Comparison of ENCODE assay signal across 9 cellular contexts in genomic region chr5:140345919-140346347, GRCh38. TPM values are rescaled to one million over a fixed set of nuclear protein-coding genes. Genes with fewer than 3 reads are reported as not detected.
DNase-seq lines count a peak whose midpoint lies in the region; ATAC-seq, FAIRE-seq and TF ChIP-seq lines count a peak whose summit lies in the region.
"Had no signal": no experiment of that assay in that cellular context is flagged by ENCODE, and none has a peak within 500 bp of the region (broad histone marks: within the 10 kb centered on the region; RNA-seq: fewer than 3 reads in every experiment).

No MANE protein-coding gene starts in this region.

- DNase-seq in NCI-H2029 (lab: John Stamatoyannopoulos, UW) (peak; percentile 31), NCI-H2029 treated with DMSO at 0.1 percent for 48 hours (lab: John Stamatoyannopoulos, UW) (no peak), HEK293T (ENCODE audit: extremely low spot score) (peak; percentile 59), NOMO-1 treated with DMSO at 0.1 percent for 48 hours (lab: John Stamatoyannopoulos, UW; ENCODE audit: unreplicated experiment) (peak; percentile 37), keratinocyte (ENCODE audit: low read depth, low spot score) (no peak), smooth muscle cell (lab: John Stamatoyannopoulos, UW; ENCODE audit: unreplicated experiment) (peak; percentile 43)
- DNase-seq in central memory CD8-positive, alpha-beta T cell (ENCODE audit: low spot score in 2 of 2), result no peak

- H3K79me2 ChIP-seq in keratinocyte (ENCODE audit: control insufficient read depth, insufficient read depth, low read length) (peaks cover 49% of the 10 kb centered on the region), smooth muscle cell (ENCODE audit: low read depth) (peaks cover 36% of the 10 kb centered on the region)

- H3K27ac ChIP-seq in keratinocyte (ENCODE audit: control insufficient read depth, insufficient read depth, low read length), result peak overlapping the region; percentile 92
- peak overlapping the region; percentile 7 for H3K27ac ChIP-seq in smooth muscle cell (ENCODE audit: low read depth)

- peak overlapping the region; percentile 98 for H3K4me2 ChIP-seq in keratinocyte (ENCODE audit: control insufficient read depth, extremely low read depth, insufficient read depth, low read depth, low read length)
- H3K4me2 ChIP-seq in smooth muscle cell, result peak overlapping the region; percentile 86

- CTCF ChIA-PET in HEK293T (lab: Yijun Ruan, JAX), result interaction anchor here (0.5 to 5.9 kb wide), 30 partner anchors 9 to 365 kb away, joined by 3 to 174 read pairs (median 6); no protein-coding TSS in a partner anchor

- H2AFZ ChIP-seq in keratinocyte (ENCODE audit: control insufficient read depth, low read length) (peak overlapping the region; percentile 32), smooth muscle cell (ENCODE audit: low read depth) (peak overlapping the region; percentile 59)

- ATAC-seq in central memory CD8-positive, alpha-beta T cell (replicated peaks; ENCODE audit: extremely low read depth, poor library complexity, severe bottlenecking), result no peak
- ATAC-seq in GM18502 (IDR thresholded peaks at IDR 0.05; ENCODE audit: poor library complexity, unreplicated experiment), result no peak

- H3F3A ChIP-seq in smooth muscle cell (ENCODE audit: low read depth), result peaks cover 6% of the 10 kb centered on the region

- no peak overlapping the region for H3K27ac Mint-ChIP-seq in central memory CD8-positive, alpha-beta T cell (ENCODE audit: low read depth)

- no peaks in the 10 kb centered on the region for H3K9me3 Mint-ChIP-seq in central memory CD8-positive, alpha-beta T cell

- no peaks in the 10 kb centered on the region for H3K9me3 ChIP-seq in keratinocyte (ENCODE audit: control insufficient read depth, low read depth, low read length)
- no peaks in the 10 kb centered on the region for H3K9me3 ChIP-seq in smooth muscle cell (replicated peaks; ENCODE audit: low read depth)

- H3K4me3 Mint-ChIP-seq in central memory CD8-positive, alpha-beta T cell, result peak overlapping the region; percentile 67

- H3K36me3 ChIP-seq in keratinocyte (ENCODE audit: control insufficient read depth in 2 of 2, extremely low read depth in 1 of 2, insufficient read depth in 2 of 2, low read length in 2 of 2) (peaks cover 13 to 31% of the 10 kb centered on the region in 2 experiments), smooth muscle cell (ENCODE audit: low read depth) (no peaks in the 10 kb centered on the region)

- H3K4me1 ChIP-seq in keratinocyte (ENCODE audit: control insufficient read depth, extremely low read depth, insufficient read depth, low read length) (peaks cover 72% of the 10 kb centered on the region), smooth muscle cell (ENCODE audit: low read depth) (peaks cover 10% of the 10 kb centered on the region)

- WGBS in smooth muscle cell (ENCODE audit: low lambda C conversion rate), result 3% methylated on average over 25 of the region's 35 CpGs

- H3K9ac ChIP-seq in keratinocyte (ENCODE audit: control insufficient read depth, extremely low read depth, insufficient read depth, low read length), result peak overlapping the region; percentile 90
- H3K9ac ChIP-seq in smooth muscle cell (ENCODE audit: low read depth), result peak overlapping the region; percentile 76

- peak in 2 of 3 experiments; percentile 24 to 70 for TF ChIP-seq CTCF in keratinocyte (optimal IDR thresholded peaks at IDR 0.05 in 1 of 3, IDR thresholded peaks at IDR 0.05 in 1 of 3, conservative IDR thresholded peaks at IDR 0.05 in 1 of 3; ENCODE audit: extremely low read depth in 1 of 3, insufficient read depth in 2 of 3, low read length in 3 of 3)
- TF ChIP-seq CTCF in smooth muscle cell (IDR thresholded peaks at IDR 0.05; ENCODE audit: borderline replicate concordance, insufficient read depth, poor library complexity, severe bottlenecking), result peak; percentile 15

- dilution Hi-C loops in keratinocyte (cut with MboI; ENCODE audit: extremely low pct_ligation_motif_present, low sequenced_read_pairs), result no loop called here

- H3K27me3 Mint-ChIP-seq in central memory CD8-positive, alpha-beta T cell, result peaks cover 41% of the 10 kb centered on the region

- H3K27me3 ChIP-seq in keratinocyte (ENCODE audit: control insufficient read depth, extremely low read depth, insufficient read depth, low read length), result no peaks in the 10 kb centered on the region
- no peaks in the 10 kb centered on the region for H3K27me3 ChIP-seq in smooth muscle cell (ENCODE audit: low read depth)

- peaks cover 15% of the 10 kb centered on the region for H3K9me1 ChIP-seq in keratinocyte (ENCODE audit: control insufficient read depth, extremely low read depth, insufficient read depth, low read length)

- peaks cover 26% of the 10 kb centered on the region for H3K4me1 Mint-ChIP-seq in central memory CD8-positive, alpha-beta T cell

- peaks cover 15% of the 10 kb centered on the region for H4K20me1 ChIP-seq in keratinocyte (ENCODE audit: control insufficient read depth, extremely low read depth, insufficient read depth, low read length)
- H4K20me1 ChIP-seq in smooth muscle cell (ENCODE audit: low read depth), result peaks cover 45% of the 10 kb centered on the region

- POLR2A ChIA-PET in HEK293T (lab: Yijun Ruan, JAX), result interaction anchor here (0.6 to 5.5 kb wide), 18 partner anchors 9 to 345 kb away, joined by 3 to 117 read pairs (median 8); partner anchors contain the start of genes HARS1, HARS2 and PFDN1

- no peak for FAIRE-seq in keratinocyte (lab: Jason Lieb, UNC)
- FAIRE-seq: G401.6 had no signal

- peaks cover 2% of the 10 kb centered on the region for H3K36me3 Mint-ChIP-seq in central memory CD8-positive, alpha-beta T cell (ENCODE audit: insufficient read depth)

- H3K4me3 ChIP-seq in keratinocyte (ENCODE audit: control insufficient read depth in 2 of 3, extremely low read depth in 1 of 3, insufficient read depth in 2 of 3, low read depth in 1 of 3, low read length in 3 of 3), result peak overlapping the region; percentile 73 to 81 (median 74)
- peak overlapping the region; percentile 77 for H3K4me3 ChIP-seq in smooth muscle cell

TF ChIP-seq in HEK293T, 16 proteins besides CTCF, POLR2A, EP300 and RAD21:
- TF ChIP-seq NFRKB (IDR thresholded peaks at IDR 0.05), result no peak

RNA-seq across cellular contexts. Expression of gene HBEGF, which starts 0.5 kb away (rescaled TPM):
- polyA plus RNA-seq in keratinocyte, result 29.0 to 53.1 TPM (median 34.2 TPM) in 3 replicates
- polyA plus RNA-seq in keratinocyte (2011; ENCODE audit: low read depth), result 45.6 TPM
- 24.8 and 37.0 TPM in 2 replicates for polyA plus RNA-seq in keratinocyte (2011; cell fraction: cytosol; rRNA removed)
- polyA plus RNA-seq in keratinocyte (2011; cell fraction: nucleus; rRNA removed), result 108 and 131 TPM in 2 replicates
- polyA plus RNA-seq in keratinocyte (2012; ENCODE audit: low replicate concordance), result 22.1 and 109 TPM in 2 replicates
- 11.6 to 23.4 TPM (median 17.4 TPM) in 3 replicates for polyA minus RNA-seq in keratinocyte
- polyA minus RNA-seq in keratinocyte (2011; cell fraction: cytosol; rRNA and poly(A)+ RNA removed), result 13.8 TPM
- polyA minus RNA-seq in keratinocyte (2011; cell fraction: nucleus; rRNA and poly(A)+ RNA removed), result 30.2 and 41.6 TPM in 2 replicates
- 36.7 and 46.0 TPM in 2 replicates for total RNA-seq in smooth muscle cell
- polyA plus RNA-seq in smooth muscle cell, result 33.8 and 37.1 TPM in 2 replicates

RNA-seq across cellular contexts. Expression of gene SLC4A9, which starts 14.1 kb away (rescaled TPM):
- polyA plus RNA-seq in keratinocyte (0.04 to 0.14 TPM (median 0.07 TPM) in 3 replicates), smooth muscle cell (not detected in 2 replicates)
- not detected for polyA plus RNA-seq in keratinocyte (2011; ENCODE audit: low read depth)
- polyA plus RNA-seq in keratinocyte (2011; cell fraction: cytosol; rRNA removed), result 0.09 TPM in 1 of 2 replicates, not detected in the other
- 0.13 and 0.25 TPM in 2 replicates for polyA plus RNA-seq in keratinocyte (2011; cell fraction: nucleus; rRNA removed)
- 0.06 and 0.07 TPM in 2 replicates for polyA plus RNA-seq in keratinocyte (2012; ENCODE audit: low replicate concordance)
- polyA minus RNA-seq in keratinocyte, result not detected in 3 replicates
- not detected for polyA minus RNA-seq in keratinocyte (2011; cell fraction: cytosol; rRNA and poly(A)+ RNA removed)
- polyA minus RNA-seq in keratinocyte (2011; cell fraction: nucleus; rRNA and poly(A)+ RNA removed), result 0.11 TPM in 1 of 2 replicates, not detected in the other
- not detected in 2 replicates for total RNA-seq in smooth muscle cell

RNA-seq across cellular contexts. Expression of gene PFDN1, which starts 43.0 kb away (rescaled TPM):
- polyA plus RNA-seq in keratinocyte, result 77.2 to 101 TPM (median 79.0 TPM) in 3 replicates
- 192 TPM for polyA plus RNA-seq in keratinocyte (2011; ENCODE audit: low read depth)
- polyA plus RNA-seq in keratinocyte (2011; cell fraction: cytosol; rRNA removed), result 100 and 122 TPM in 2 replicates
- 40.9 and 43.3 TPM in 2 replicates for polyA plus RNA-seq in keratinocyte (2011; cell fraction: nucleus; rRNA removed)
- polyA plus RNA-seq in keratinocyte (2012; ENCODE audit: low replicate concordance), result 87.4 and 90.1 TPM in 2 replicates
- 79.0 to 84.7 TPM (median 83.4 TPM) in 3 replicates for polyA minus RNA-seq in keratinocyte
- polyA minus RNA-seq in keratinocyte (2011; cell fraction: cytosol; rRNA and poly(A)+ RNA removed), result 41.4 TPM
- polyA minus RNA-seq in keratinocyte (2011; cell fraction: nucleus; rRNA and poly(A)+ RNA removed), result 15.2 and 19.6 TPM in 2 replicates
- 140 and 154 TPM in 2 replicates for total RNA-seq in smooth muscle cell
- polyA plus RNA-seq in smooth muscle cell, result 145 and 159 TPM in 2 replicates

RNA-seq across cellular contexts. Expression of gene ANKHD1, which starts 55.7 kb away (rescaled TPM):
- polyA plus RNA-seq in keratinocyte (39.5 to 65.9 TPM (median 54.3 TPM) in 3 replicates), smooth muscle cell (37.9 and 50.0 TPM in 2 replicates)
- 179 TPM for polyA plus RNA-seq in keratinocyte (2011; ENCODE audit: low read depth)
- polyA plus RNA-seq in keratinocyte (2011; cell fraction: cytosol; rRNA removed), result 20.3 and 36.1 TPM in 2 replicates
- polyA plus RNA-seq in keratinocyte (2011; cell fraction: nucleus; rRNA removed), result 95.3 and 112 TPM in 2 replicates
- 40.4 and 64.5 TPM in 2 replicates for polyA plus RNA-seq in keratinocyte (2012; ENCODE audit: low replicate concordance)
- 59.5 to 110 TPM (median 78.3 TPM) in 3 replicates for polyA minus RNA-seq in keratinocyte
- 22.4 TPM for polyA minus RNA-seq in keratinocyte (2011; cell fraction: cytosol; rRNA and poly(A)+ RNA removed)
- 82.0 and 150 TPM in 2 replicates for polyA minus RNA-seq in keratinocyte (2011; cell fraction: nucleus; rRNA and poly(A)+ RNA removed)
- total RNA-seq in smooth muscle cell, result 45.7 and 56.1 TPM in 2 replicates

Comparison
In these comparisons a context has a peak if more than half of its experiments do, and no peak if none do; other contexts are left out.
1. DNase-seq: peak in NCI-H2029 (single experiment), HEK293T (single experiment), NOMO-1 treated with DMSO at 0.1 percent for 48 hours (single experiment) and smooth muscle cell (single experiment); none in NCI-H2029 treated with DMSO at 0.1 percent for 48 hours (single experiment), central memory CD8-positive, alpha-beta T cell (0 of 2) and keratinocyte (single experiment).